24 cellular contexts compared by ENCODE assay signal in genomic region chr4:107009196-107009595, GRCh38. TPM values are rescaled to one million over a fixed set of nuclear protein-coding genes. Genes with fewer than 3 reads are reported as not detected.
"Had no signal": no experiment of that assay in that cellular context is flagged by ENCODE, and none has a peak within 500 bp of the region (broad histone marks: within the 10 kb centered on the region; RNA-seq: fewer than 3 reads in every experiment).

No MANE protein-coding gene starts in this region.

- H3K4me1 ChIP-seq: Peyer's patch, SJCRH30 had no signal

- H3K27me3 Mint-ChIP-seq: IgD-negative memory B cell had no signal

- H3K4me1 Mint-ChIP-seq: IgD-negative memory B cell had no signal

- ATAC-seq: HepG2, K562, PC-3, Right ventricle myocardium inferior, SK-N-SH treated with all-trans-retinoic acid at 6 μM for 48 hours had no signal

- H3K27ac ChIP-seq: Peyer's patch, SJCRH30 had no signal

- H3K4me3 Mint-ChIP-seq: IgD-negative memory B cell had no signal

- H3K4me3 ChIP-seq: K562, Peyer's patch, SJCRH30 had no signal

- H3K9me3 ChIP-seq: Peyer's patch, SJCRH30 had no signal

- H3K9me3 Mint-ChIP-seq: IgD-negative memory B cell had no signal

- H3K36me3 ChIP-seq: Peyer's patch, SJCRH30 had no signal

- DNase-seq: MV-4-11, NCI-H1048, NCI-H1105 treated with DMSO at 0.1 percent for 48 hours, NCI-H1417 treated with DMSO at 0.1 percent for 48 hours, NCI-H146, NCI-H1694 treated with DMSO at 0.1 percent for 48 hours, NCI-H1930, NCI-H2081, NCI-H2107, NCI-H2227 treated with DMSO at 0.1 percent for 48 hours, NCI-H524, NCI-H526 treated with DMSO at 0.1 percent for 48 hours, NCI-H748 treated with DMSO at 0.1 percent for 48 hours, PC-3, Peyer's patch, SHP77 treated with DMSO at 0.1 percent for 48 hours, SJCRH30 had no signal

- H3K27me3 ChIP-seq: Peyer's patch, SJCRH30 had no signal

- H3K36me3 Mint-ChIP-seq: IgD-negative memory B cell had no signal

- H3K27ac Mint-ChIP-seq: IgD-negative memory B cell had no signal

RNA-seq across cellular contexts. Expression of gene DKK2, which starts 26.9 kb away (rescaled TPM):
- total RNA-seq: HepG2, K562, NCI-H460, OCI-LY7, PC-3 had no signal
